ENCODE assay signal across 7 cellular contexts in genomic region chr1:206769331-206769731, GRCh38.
DNase-seq lines count a peak whose midpoint lies in the region; ATAC-seq lines count a peak whose summit lies in the region.

No MANE protein-coding gene starts in this region.

- ATAC-seq in GM19328 (IDR thresholded peaks at IDR 0.05; ENCODE audit: unreplicated experiment) (peak; percentile 75), HG03025 (IDR thresholded peaks at IDR 0.05; ENCODE audit: low FRiP score, unreplicated experiment) (peak; percentile 71)

- DNase-seq in activated T-cell treated with anti-CD3 and anti-CD28 coated beads for 48 hours (ENCODE audit: low read depth): peak; percentile 62
- peak; percentile 64 to 65 for DNase-seq in stimulated activated CD8-positive, alpha-beta memory T cell treated with anti-CD3 and anti-CD28 coated beads, Interleukin-7, amount 100 ng/mL, for 48 hours (ENCODE audit: extremely low read depth in 1 of 2, low read depth in 1 of 2)
- no peak for DNase-seq in HUDEP-2 (lab: John Stamatoyannopoulos, UW; ENCODE audit: unreplicated experiment in 76 of 76)
- DNase-seq in kidney glomerular epithelial cell (lab: John Stamatoyannopoulos, UW): no peak
- no peak for DNase-seq in GM03348 (ENCODE audit: low spot score)

Comparison
In these comparisons a context has a peak if more than half of its experiments do, and no peak if none do; other contexts are left out.
1. DNase-seq: peak in activated T-cell treated with anti-CD3 and anti-CD28 coated beads for 48 hours (single experiment) and stimulated activated CD8-positive, alpha-beta memory T cell treated with anti-CD3 and anti-CD28 coated beads, Interleukin-7, amount 100 ng/mL, for 48 hours (2 of 2); none in HUDEP-2 (0 of 76), kidney glomerular epithelial cell (single experiment) and GM03348 (single experiment).